Comparison of ENCODE assay signal across 8 cellular contexts in the genomic region with DNA sequence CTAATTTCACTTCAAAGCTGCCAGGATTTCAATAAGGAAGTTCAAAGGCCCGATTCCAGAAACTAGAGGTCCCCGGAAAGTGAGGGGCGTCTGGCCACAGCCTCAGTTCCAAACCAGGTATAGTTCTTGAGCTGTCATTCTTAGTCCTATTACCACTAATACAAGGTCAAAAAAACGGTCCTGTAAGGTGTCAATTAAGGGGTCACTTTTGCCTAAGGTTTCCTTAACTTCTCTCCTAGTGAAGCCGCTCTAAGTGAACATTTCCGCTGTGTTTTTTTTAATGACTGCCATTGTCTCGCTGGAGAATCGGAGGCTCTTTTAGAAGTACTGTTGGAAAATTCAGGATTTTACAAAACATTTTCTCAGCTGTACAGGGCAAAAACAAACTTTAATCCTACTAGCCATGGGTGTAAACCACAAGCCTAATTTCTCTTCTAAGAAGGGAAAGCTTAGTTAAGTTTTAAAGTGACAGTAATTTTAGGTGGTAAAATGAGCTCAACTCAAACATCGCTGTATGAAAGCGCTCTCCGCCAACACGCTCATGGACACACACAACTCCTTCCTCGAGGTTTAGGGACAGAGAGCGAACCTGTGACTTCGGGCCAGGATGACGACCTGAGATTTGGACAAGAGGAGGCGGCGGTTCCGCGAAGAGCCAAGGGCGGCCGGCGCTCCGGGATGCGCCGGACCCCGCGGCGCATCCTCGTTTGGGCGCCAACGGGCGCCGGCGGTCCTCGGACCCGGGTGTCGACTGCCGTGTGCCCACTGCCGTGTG.
DNase-seq lines count a peak whose midpoint lies in the region; ATAC-seq, FAIRE-seq and TF ChIP-seq lines count a peak whose summit lies in the region.

No MANE protein-coding gene starts in this region.

- H3K27me3 ChIP-seq in heart left ventricle (peaks cover 13 to 93% (median 60%) of the 10 kb centered on the region in 9 donors), astrocyte (ENCODE audit: insufficient read depth, low read length) (no peaks in the 10 kb centered on the region), stomach smooth muscle (ENCODE audit: control insufficient read depth in 1 of 2, insufficient read depth in 2 of 2, low read length in 2 of 2) (peaks cover 11 to 44% of the 10 kb centered on the region in 2 donors)

- H3K79me2 ChIP-seq in astrocyte (ENCODE audit: insufficient read depth, low read length) = peaks cover 92% of the 10 kb centered on the region

- H3K4me3 Mint-ChIP-seq in astrocyte (ENCODE audit: unreplicated experiment) = peak overlapping the region; percentile 94

- ATAC-seq in heart left ventricle (no peak), HG03432 (IDR thresholded peaks at IDR 0.05; ENCODE audit: unreplicated experiment) (peak; percentile 32), GM18520 (IDR thresholded peaks at IDR 0.05; ENCODE audit: unreplicated experiment) (no peak)

- intact Hi-C loops in heart left ventricle (cut with DNase I) (no loop called here), cardiac septum (cut with DNase I) (no loop called here)

- TF ChIP-seq POLR2A in heart left ventricle (IDR thresholded peaks at IDR 0.05) = no peak

- H3K9me3 ChIP-seq in heart left ventricle = no peaks in the 10 kb centered on the region
- H3K9me3 ChIP-seq in astrocyte (ENCODE audit: insufficient read depth, low read depth, low read length) = no peaks in the 10 kb centered on the region
- H3K9me3 ChIP-seq in stomach smooth muscle (ENCODE audit: control insufficient read depth in 2 of 2, low read length in 2 of 2) = no peaks in the 10 kb centered on the region

- DNase-seq in heart left ventricle = no peak
- DNase-seq in cardiac septum (ENCODE audit: low spot score) = no peak
- DNase-seq in astrocyte (ENCODE audit: low read depth) = no peak
- peak; percentile 50 for DNase-seq in kidney tubule cell (ENCODE audit: low spot score)
- DNase-seq in NCI-H774 (lab: John Stamatoyannopoulos, UW) = no peak

- FAIRE-seq in astrocyte (lab: Jason Lieb, UNC) = no peak

- peaks cover 4% of the 10 kb centered on the region for H4K20me1 ChIP-seq in astrocyte (ENCODE audit: insufficient read depth, low read length)

- no peaks in the 10 kb centered on the region for H3K36me3 Mint-ChIP-seq in astrocyte (ENCODE audit: low read depth, unreplicated experiment)

- TF ChIP-seq CTCF in heart left ventricle (IDR thresholded peaks at IDR 0.05) (no peak), astrocyte (IDR thresholded peaks at IDR 0.05; ENCODE audit: insufficient read depth, low read depth, low read length) (no peak)

- peaks cover 17% of the 10 kb centered on the region for H3K4me1 Mint-ChIP-seq in astrocyte (ENCODE audit: low read depth, unreplicated experiment)

- no peaks in the 10 kb centered on the region for H3K27me3 Mint-ChIP-seq in astrocyte (ENCODE audit: low read depth, unreplicated experiment)

- H3K4me1 ChIP-seq in heart left ventricle = peaks cover 0 to 18% (median 8%) of the 10 kb centered on the region in 12 donors
- peaks cover 7% of the 10 kb centered on the region for H3K4me1 ChIP-seq in astrocyte (ENCODE audit: insufficient read depth, low read length)
- H3K4me1 ChIP-seq in stomach smooth muscle (ENCODE audit: control insufficient read depth, insufficient read depth, low read length) = peaks cover 7% of the 10 kb centered on the region

- H3K4me3 ChIP-seq in heart left ventricle = peak overlapping the region; percentile 29 to 59 (median 43)
- peak overlapping the region; percentile 96 for H3K4me3 ChIP-seq in astrocyte (ENCODE audit: insufficient read depth, low read depth, low read length)
- H3K4me3 ChIP-seq in stomach smooth muscle (ENCODE audit: low read length in 2 of 2) = peak overlapping the region; percentile 13 to 61

- H3K4me2 ChIP-seq in astrocyte (ENCODE audit: low read length) = peak overlapping the region; percentile 90

- no peaks in the 10 kb centered on the region for H3K36me3 ChIP-seq in heart left ventricle
- no peaks in the 10 kb centered on the region for H3K36me3 ChIP-seq in astrocyte (ENCODE audit: insufficient read depth, low read length)
- no peaks in the 10 kb centered on the region for H3K36me3 ChIP-seq in stomach smooth muscle (ENCODE audit: control insufficient read depth in 2 of 2, insufficient read depth in 2 of 2, low read length in 2 of 2)

- no peaks in the 10 kb centered on the region for H3K9me3 Mint-ChIP-seq in astrocyte (ENCODE audit: unreplicated experiment)

- H3K27ac ChIP-seq in heart left ventricle (no peak overlapping the region), astrocyte (ENCODE audit: low read depth, low read length) (peak overlapping the region; percentile 92), stomach smooth muscle (ENCODE audit: low read length) (no peak overlapping the region)

- peak overlapping the region; percentile 7 for H2AFZ ChIP-seq in astrocyte (ENCODE audit: low read depth, low read length)

- WGBS in heart left ventricle, 4 donors = 5 to 18% (median 10%) methylated on average over 22 to 40 of the region's 40 CpGs

- H3K27ac Mint-ChIP-seq in astrocyte (ENCODE audit: unreplicated experiment) = peak overlapping the region; percentile 86

- H3K9ac ChIP-seq in astrocyte (ENCODE audit: low read length) = peak overlapping the region; percentile 98
- no peak overlapping the region for H3K9ac ChIP-seq in stomach smooth muscle (ENCODE audit: low read length in 2 of 2)

Comparison
In these comparisons a context has a peak if more than half of its experiments do, and no peak if none do; other contexts are left out.
1. H3K4me3 ChIP-seq: peak in every context shown above with its lines; median percentile 96 in astrocyte; 43 in heart left ventricle; 37 in stomach smooth muscle.